In the genomic region with DNA sequence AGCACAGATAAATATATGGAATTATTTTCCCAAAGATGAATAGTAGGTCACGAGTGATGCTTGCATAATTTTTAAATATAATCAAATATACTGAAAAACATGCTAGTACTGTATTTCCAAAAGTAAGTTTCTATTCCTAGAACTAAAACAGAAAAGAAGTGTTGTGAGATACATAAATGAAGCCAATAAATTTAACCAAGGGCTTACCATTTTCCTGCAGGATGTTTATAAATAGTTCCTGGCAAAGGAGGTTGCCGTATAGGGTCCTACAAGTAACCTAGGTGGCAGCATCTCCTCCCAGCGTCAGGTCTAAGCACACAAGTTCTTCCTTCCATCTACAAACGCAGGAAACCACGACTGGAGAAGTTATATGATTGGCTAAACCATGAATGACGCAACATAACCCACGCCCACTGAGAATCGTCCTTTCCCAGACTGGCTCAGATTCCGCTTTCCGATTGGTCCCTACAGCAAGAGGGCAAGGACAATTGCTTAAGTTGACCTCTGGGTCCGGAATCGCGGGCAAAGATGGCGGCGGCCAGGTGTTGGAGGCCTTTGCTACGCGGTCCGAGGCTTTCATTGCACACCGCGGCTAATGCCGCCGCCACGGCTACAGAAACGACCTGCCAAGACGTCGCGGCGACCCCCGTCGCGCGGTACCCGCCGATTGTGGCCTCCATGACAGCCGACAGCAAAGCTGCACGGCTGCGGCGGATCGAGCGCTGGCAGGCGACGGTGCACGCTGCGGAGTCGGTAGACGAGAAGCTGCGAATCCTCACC, we compare ENCODE assay signal across 8 cellular contexts. TPM values are rescaled to one million over a fixed set of nuclear protein-coding genes. Genes with fewer than 3 reads are reported as not detected.
A peak's percentile ranks its signal among the peaks of the same experiment; 100 is the strongest.
DNase-seq lines count a peak whose midpoint lies in the region; ATAC-seq and TF ChIP-seq lines count a peak whose summit lies in the region.

A gene (plus strand): TSS at position 513 of the 780 bp plus-strand sequence. CDS start 16 bp downstream, at position 529.

- DNase-seq in BE2C (peak; percentile 93), GM19238 (ENCODE audit: insufficient read length, low spot score) (peak; percentile 58), NCI-H524 treated with DMSO at 0.1 percent for 48 hours (lab: John Stamatoyannopoulos, UW) (peak; percentile 100), colonic mucosa (peak; percentile 96)
- DNase-seq in activated CD4-positive, alpha-beta T cell treated with anti-CD3 and anti-CD28 coated beads for 48 hours = peak; percentile 91
- DNase-seq in stimulated activated CD4-positive, alpha-beta T cell treated with anti-CD3 and anti-CD28 coated beads, Interleukin-1b, Interleukin-23, amount 100 ng/mL, for 48 hours = peak; percentile 91

- ATAC-seq in HG03457 (IDR thresholded peaks at IDR 0.05; ENCODE audit: unreplicated experiment) = peak; percentile 98

- H3K36me3 ChIP-seq in BE2C = peaks cover 26% of the 10 kb centered on the region
- no peaks in the 10 kb centered on the region for H3K36me3 ChIP-seq in colonic mucosa

- peak within 1 kb of the TSS; percentile 89 for H3K27ac ChIP-seq in colonic mucosa
- peak within 1 kb of the TSS; percentile 83 for H3K27ac ChIP-seq in layer of hippocampus (ENCODE audit: low read depth, low read length)

- H3K4me1 ChIP-seq in BE2C = no peaks in the 10 kb centered on the region
- H3K4me1 ChIP-seq in colonic mucosa = no peaks in the 10 kb centered on the region

- TF ChIP-seq CTCF in BE2C (IDR thresholded peaks at IDR 0.05; ENCODE audit: low read depth, low read length) = peak; percentile 73
- TF ChIP-seq CTCF in colonic mucosa (IDR thresholded peaks at IDR 0.05) = peak; percentile 26

- H3K27me3 ChIP-seq in BE2C = no peaks in the 10 kb centered on the region
- no peaks in the 10 kb centered on the region for H3K27me3 ChIP-seq in colonic mucosa
- H3K27me3 ChIP-seq in layer of hippocampus (ENCODE audit: control insufficient read depth, insufficient read depth, low read length) = no peaks in the 10 kb centered on the region

- peak within 1 kb of the TSS; percentile 87 to 91 for H3K9ac ChIP-seq in colonic mucosa (ENCODE audit: low read depth in 2 of 2, low read length in 2 of 2)

- H3K9me3 ChIP-seq in BE2C (no peaks in the 10 kb centered on the region), colonic mucosa (no peaks in the 10 kb centered on the region)

- intact Hi-C loops in colonic mucosa (cut with DNase I) = no loop called here

- H3K4me3 ChIP-seq in BE2C (ENCODE audit: low read depth, low read length) (peak within 1 kb of the TSS; percentile 79), colonic mucosa (peak within 1 kb of the TSS; percentile 96)

RNA-seq across cellular contexts. Expression of the gene that starts here (rescaled TPM):
- 51.7 TPM for polyA plus RNA-seq in BE2C (2012; ENCODE audit: insufficient read depth, insufficient read length, low read depth)
- total RNA-seq in colonic mucosa = 10 to 100 TPM; 47.8 to 62.3 TPM

Comparison
In these comparisons a context has a peak if more than half of its experiments do, and no peak if none do; other contexts are left out.
1. Peak in every context shown above with its lines: DNase-seq, ATAC-seq, H3K4me3 ChIP-seq and H3K27ac ChIP-seq.